In genomic region chr10:25390733-25391132, GRCh38 we compare ENCODE assay signal across 9 cellular contexts.
"Had no signal": no experiment of that assay in that cellular context is flagged by ENCODE, and none has a peak within 500 bp of the region (broad histone marks: within the 10 kb centered on the region; RNA-seq: fewer than 3 reads in every experiment).

No MANE protein-coding gene starts in this region.

- DNase-seq: GM23248, H9, HCEC 1CT, HFFc6, KG1 had no signal

- ATAC-seq: HepG2 had no signal

- H3K4me3 ChIP-seq: GM23248 had no signal

- H3K9ac ChIP-seq: GM23248 had no signal

- H3K27ac ChIP-seq: GM23248, HL-60 had no signal

- FAIRE-seq: H1, H54, HepG2 had no signal
